9 cellular contexts compared by ENCODE assay signal in genomic region chr7:332646-333398, GRCh38. TPM values are rescaled to one million over a fixed set of nuclear protein-coding genes. Genes with fewer than 3 reads are reported as not detected.
DNase-seq lines count a peak whose midpoint lies in the region; ATAC-seq and TF ChIP-seq lines count a peak whose summit lies in the region.
"Had no signal": no experiment of that assay in that cellular context is flagged by ENCODE, and none has a peak within 500 bp of the region (broad histone marks: within the 10 kb centered on the region; RNA-seq: fewer than 3 reads in every experiment).

No MANE protein-coding gene starts in this region.

- H3K4me3 ChIP-seq in adrenal gland (peak overlapping the region in 2 of 4 donors; percentile 3 to 39), right cardiac atrium (ENCODE audit: low read length) (peak overlapping the region; percentile 45), urinary bladder (ENCODE audit: low read depth, low read length) (peak overlapping the region; percentile 5)

- H3K4me1 ChIP-seq in adrenal gland (replicated peaks in 1 of 2) (peaks cover 11 to 12% of the 10 kb centered on the region in 2 donors), right cardiac atrium (ENCODE audit: control insufficient read depth, insufficient read depth, low read length) (no peaks in the 10 kb centered on the region), urinary bladder (ENCODE audit: insufficient read depth) (no peaks in the 10 kb centered on the region)

- no peak overlapping the region for H3K27ac Mint-ChIP-seq in CD14-positive monocyte
- H3K27ac Mint-ChIP-seq: IgD-negative memory B cell had no signal

- peaks cover 0 to 16% (median 13%) of the 10 kb centered on the region in 7 donors for H3K9me3 Mint-ChIP-seq in CD14-positive monocyte

- H3K27ac ChIP-seq in adrenal gland (peak overlapping the region in 1 of 5 donors; percentile 63), right cardiac atrium (ENCODE audit: low read length) (peak overlapping the region; percentile 65), urinary bladder (ENCODE audit: low read depth) (peak overlapping the region; percentile 14)

- H3K36me3 Mint-ChIP-seq in CD14-positive monocyte = no peaks in the 10 kb centered on the region
- H3K36me3 Mint-ChIP-seq: IgD-negative memory B cell had no signal

- peak; percentile 46 for DNase-seq in CD14-positive monocyte (ENCODE audit: low spot score)
- DNase-seq in HUDEP-2 (lab: John Stamatoyannopoulos, UW; ENCODE audit: unreplicated experiment in 76 of 76) = peak in 58 of 76 experiments; percentile 2 to 75 (median 42)
- peak; percentile 94 for DNase-seq in SW480 (ENCODE audit: low spot score)
- peak; percentile 46 to 79 (median 77) for DNase-seq in adrenal gland
- peak; percentile 80 to 94 (median 93) for DNase-seq in right cardiac atrium
- peak; percentile 25 for DNase-seq in renal cortical epithelial cell (ENCODE audit: low read depth)

- WGBS in adrenal gland, 4 donors = 1 to 14% (median 4%) methylated on average over 3 to 57 of the region's 57 CpGs
- 3% methylated on average over 57 of the region's 57 CpGs for WGBS in right cardiac atrium
- WGBS in urinary bladder = 3% methylated on average over 57 of the region's 57 CpGs

- peaks cover 20 to 31% (median 24%) of the 10 kb centered on the region in 3 donors for H3K27me3 Mint-ChIP-seq in CD14-positive monocyte (ENCODE audit: low read depth in 3 of 3)

- intact Hi-C loops in CD14-positive monocyte (cut with micrococcal nuclease) (no loop called here), adrenal gland (cut with DNase I) (loop anchor here in 1 of 2 donors (10.0 kb wide), 1 partner anchor 112 kb away; no protein-coding TSS in a partner anchor), right cardiac atrium (cut with DNase I) (loop anchor here (2.0 to 10.0 kb wide), 3 partner anchors 182 to 302 kb away; partner anchors contain the start of gene PDGFA (in 3 of the 4))

- H3K9me3 ChIP-seq in adrenal gland (replicated peaks in 1 of 3) = no peaks in the 10 kb centered on the region
- no peaks in the 10 kb centered on the region for H3K9me3 ChIP-seq in right cardiac atrium (ENCODE audit: control insufficient read depth, low read length)

- H3K4me3 Mint-ChIP-seq in CD14-positive monocyte = peak overlapping the region in 1 of 2 donors; percentile 26

- peaks cover 12% of the 10 kb centered on the region for H3K27me3 ChIP-seq in adrenal gland
- H3K27me3 ChIP-seq in right cardiac atrium (ENCODE audit: control insufficient read depth, insufficient read depth) = no peaks in the 10 kb centered on the region

- TF ChIP-seq CTCF in CD14-positive monocyte (IDR thresholded peaks at IDR 0.05) (peak; percentile 51), adrenal gland (IDR thresholded peaks at IDR 0.05) (peak; percentile 45 to 88 (median 79))

- H3K36me3 ChIP-seq in adrenal gland (replicated peaks in 1 of 2) = no peaks in the 10 kb centered on the region
- H3K36me3 ChIP-seq in urinary bladder (ENCODE audit: insufficient read depth) = no peaks in the 10 kb centered on the region

- ATAC-seq in right cardiac atrium (peak; percentile 92 to 93), GM18505 (IDR thresholded peaks at IDR 0.05; ENCODE audit: unreplicated experiment) (no peak)

- H3K4me1 Mint-ChIP-seq in CD14-positive monocyte = no peaks in the 10 kb centered on the region

- TF ChIP-seq POLR2A in adrenal gland (IDR thresholded peaks at IDR 0.05) = no peak
- no peak for TF ChIP-seq POLR2A in GM18505 (IDR thresholded peaks at IDR 0.05; ENCODE audit: borderline replicate concordance, extremely low read depth, insufficient read depth, insufficient read length)

RNA-seq across cellular contexts. Expression of gene FOXL3, which starts 42.9 kb away (rescaled TPM):
- polyA plus RNA-seq in CD14-positive monocyte (not detected), adrenal gland (not detected), right cardiac atrium (not detected), urinary bladder (not detected)
- total RNA-seq in adrenal gland (not detected), right cardiac atrium (not detected), renal cortical epithelial cell (not detected in 2 replicates), urinary bladder (not detected)
- polyA plus RNA-seq: IgD-negative memory B cell had no signal

Comparison
In these comparisons a context has a peak if more than half of its experiments do, and no peak if none do; other contexts are left out.
1. DNase-seq: peak in every context shown above with its lines; median percentile 94 in SW480; 93 in right cardiac atrium; 77 in adrenal gland; 46 in CD14-positive monocyte; 42 in HUDEP-2; 25 in renal cortical epithelial cell.
2. intact Hi-C loops: an anchor here in right cardiac atrium (2.0 to 10.0 kb wide); none called in CD14-positive monocyte.